Comparison of ENCODE assay signal across 7 cellular contexts in the genomic region with DNA sequence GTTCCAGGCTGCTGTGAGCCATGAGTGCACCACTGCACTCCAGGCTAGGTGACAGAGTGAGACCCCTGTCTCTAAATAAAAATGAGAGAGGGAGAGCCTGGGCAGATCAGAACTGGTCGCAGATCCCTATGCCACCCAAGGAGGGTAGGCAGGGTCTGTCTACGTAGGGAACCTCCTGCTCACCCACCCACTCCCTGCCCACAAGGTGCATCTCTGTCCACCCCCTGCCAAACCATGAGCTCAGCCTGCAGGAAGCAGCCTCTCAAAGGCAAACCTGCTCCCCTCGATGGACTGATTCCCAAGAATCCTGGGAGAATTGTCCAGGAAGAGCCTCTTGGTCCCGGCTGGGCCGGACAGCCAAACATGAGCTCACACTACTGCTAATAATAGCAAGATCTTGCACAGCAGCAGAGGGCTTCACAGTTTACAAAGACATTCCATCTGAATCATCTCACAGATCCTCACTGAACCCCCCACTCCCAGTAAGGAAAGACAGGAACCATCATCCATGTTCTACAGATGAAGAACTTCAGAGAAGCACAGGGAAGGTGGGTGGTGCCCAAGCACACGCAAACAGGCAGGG. TPM values are rescaled to one million over a fixed set of nuclear protein-coding genes. Genes with fewer than 3 reads are reported as not detected.
DNase-seq lines count a peak whose midpoint lies in the region; ATAC-seq, FAIRE-seq and TF ChIP-seq lines count a peak whose summit lies in the region.

No MANE protein-coding gene starts in this region.

- H3K79me2 ChIP-seq in endothelial cell of umbilical vein (ENCODE audit: control insufficient read depth, insufficient read depth, low read length): peaks cover 62% of the 10 kb centered on the region

- intact Hi-C loops in endothelial cell of umbilical vein (cut with micrococcal nuclease): no loop called here
- intact Hi-C loops in uterus (cut with DNase I; ENCODE audit: low total_unique reads): no loop called here

- H4K20me1 ChIP-seq in endothelial cell of umbilical vein (replicated peaks; ENCODE audit: control insufficient read depth, extremely low read depth, insufficient read depth, low read length): no peaks in the 10 kb centered on the region

- dilution Hi-C loops in endothelial cell of umbilical vein (cut with MboI; ENCODE audit: extremely low pct_ligation_motif_present, low sequenced_read_pairs): no loop called here

- H2AFZ ChIP-seq in endothelial cell of umbilical vein (ENCODE audit: low read depth, low read length): no peak overlapping the region

- H3K9ac ChIP-seq in endothelial cell of umbilical vein (replicated peaks; ENCODE audit: extremely low read depth, insufficient read depth, low read length): peak overlapping the region; percentile 19
- peak overlapping the region; percentile 46 for H3K9ac ChIP-seq in muscle layer of colon (ENCODE audit: low read length)

- H3K4me1 ChIP-seq in endothelial cell of umbilical vein (ENCODE audit: control insufficient read depth, extremely low read depth, insufficient read depth, low read length) (peaks cover 14% of the 10 kb centered on the region), muscle layer of colon (ENCODE audit: insufficient read depth, low read length) (peaks cover 72% of the 10 kb centered on the region), uterus (peaks cover 23% of the 10 kb centered on the region in 2 donors)

- no peaks in the 10 kb centered on the region for H3K9me1 ChIP-seq in endothelial cell of umbilical vein (replicated peaks; ENCODE audit: control insufficient read depth, extremely low read depth, insufficient read depth, low read length)

- no peak for ATAC-seq in HG02763 (IDR thresholded peaks at IDR 0.05; ENCODE audit: unreplicated experiment)

- TF ChIP-seq CTCF in endothelial cell of umbilical vein (IDR thresholded peaks at IDR 0.05; ENCODE audit: extremely low read depth in 1 of 2, insufficient read depth in 1 of 2, low read depth in 1 of 2, low read length in 2 of 2): no peak
- no peak for TF ChIP-seq CTCF in uterus (IDR thresholded peaks at IDR 0.05)

- no peak for TF ChIP-seq POLR2A in endothelial cell of umbilical vein (IDR thresholded peaks at IDR 0.05; ENCODE audit: low read depth, low read length)
- peak; percentile 10 for TF ChIP-seq POLR2A in uterus (IDR thresholded peaks at IDR 0.05)

- peak; percentile 52 for FAIRE-seq in endothelial cell of umbilical vein (lab: Jason Lieb, UNC)

- BruUV-seq in endothelial cell of umbilical vein (replicated peaks; lab: Mats Ljungman, UMichigan): no TSS peak

- no peak overlapping the region for H3K4me3 ChIP-seq in endothelial cell of umbilical vein (replicated peaks in 1 of 3; ENCODE audit: insufficient read depth in 1 of 3, low read depth in 1 of 3, low read length in 3 of 3)
- H3K4me3 ChIP-seq in muscle layer of colon (ENCODE audit: low read depth in 1 of 2, low read length in 2 of 2): no peak overlapping the region
- no peak overlapping the region for H3K4me3 ChIP-seq in uterus

- peak overlapping the region; percentile 51 for H3K27ac ChIP-seq in endothelial cell of umbilical vein (ENCODE audit: insufficient read depth, low read depth, low read length)
- peak overlapping the region; percentile 96 for H3K27ac ChIP-seq in muscle layer of colon (ENCODE audit: low read depth, low read length)
- peak overlapping the region; percentile 95 to 99 for H3K27ac ChIP-seq in uterus

- no peak overlapping the region for H3K4me2 ChIP-seq in endothelial cell of umbilical vein (ENCODE audit: insufficient read depth, low read length)

- H3K36me3 ChIP-seq in endothelial cell of umbilical vein (ENCODE audit: control insufficient read depth in 2 of 2, extremely low read depth in 1 of 2, insufficient read depth in 2 of 2, low read length in 2 of 2): no peaks in the 10 kb centered on the region
- H3K36me3 ChIP-seq in muscle layer of colon (ENCODE audit: insufficient read depth, low read length): peaks cover 5% of the 10 kb centered on the region
- no peaks in the 10 kb centered on the region for H3K36me3 ChIP-seq in uterus

- CTCF ChIA-PET in endothelial cell of umbilical vein (lab: Charles Lee): interaction anchor here (1.0 to 5.9 kb wide), 8 partner anchors 9 to 73 kb away, joined by 3 to 31 read pairs (median 4); no protein-coding TSS in a partner anchor

- H3K27me3 ChIP-seq in endothelial cell of umbilical vein (ENCODE audit: control insufficient read depth in 2 of 2, insufficient read depth in 2 of 2, low read length in 2 of 2) (no peaks in the 10 kb centered on the region), muscle layer of colon (ENCODE audit: control insufficient read depth in 1 of 2, insufficient read depth in 2 of 2, low read length in 2 of 2) (no peaks in the 10 kb centered on the region), uterus (no peaks in the 10 kb centered on the region)

- POLR2A ChIA-PET in endothelial cell of umbilical vein (lab: Charles Lee): no interaction called here

- no peaks in the 10 kb centered on the region for H3K9me3 ChIP-seq in endothelial cell of umbilical vein (replicated peaks; ENCODE audit: control insufficient read depth, insufficient read depth, low read length)
- H3K9me3 ChIP-seq in muscle layer of colon (ENCODE audit: low read length): no peaks in the 10 kb centered on the region
- H3K9me3 ChIP-seq in uterus: no peaks in the 10 kb centered on the region

- peak; percentile 55 for DNase-seq in NCI-H460 (ENCODE audit: extremely low read depth, low read depth)
- peak; percentile 46 for DNase-seq in endothelial cell of umbilical vein (ENCODE audit: low read depth, low spot score)
- DNase-seq in uterus: peak; percentile 80 to 88
- no peak for DNase-seq in NCI-H2171 treated with DMSO at 0.1 percent for 48 hours (lab: John Stamatoyannopoulos, UW)
- no peak for DNase-seq in NCI-H1930 (lab: John Stamatoyannopoulos, UW)

TF ChIP-seq in endothelial cell of umbilical vein, 7 proteins besides CTCF, POLR2A, EP300 and RAD21:
- no peak for TF ChIP-seq FOS (IDR thresholded peaks at IDR 0.05; ENCODE audit: borderline replicate concordance, insufficient read depth, low read length)
- TF ChIP-seq MAX (IDR thresholded peaks at IDR 0.05; ENCODE audit: insufficient read depth, insufficient read length): no peak
- no peak for TF ChIP-seq POLR2AphosphoS5 (IDR thresholded peaks at IDR 0.05; ENCODE audit: insufficient read depth, low read depth, low read length)

RNA-seq across cellular contexts. Expression of gene TLDC2, which starts 27.8 kb away (rescaled TPM):
- not detected in 2 replicates for total RNA-seq in NCI-H460 (2014; rRNA removed; shearing (Covaris generic))
- not detected in 2 replicates for polyA plus RNA-seq in NCI-H460 (2014; cell fraction: nucleus; rRNA removed)
- total RNA-seq in endothelial cell of umbilical vein: not detected in 2 replicates
- polyA plus RNA-seq in endothelial cell of umbilical vein: not detected in 2 replicates
- polyA plus RNA-seq in endothelial cell of umbilical vein (2011; cell fraction: cytosol; rRNA removed): not detected in 2 replicates
- polyA plus RNA-seq in endothelial cell of umbilical vein (2011; cell fraction: nucleus; rRNA removed): not detected in 2 replicates
- polyA plus RNA-seq in endothelial cell of umbilical vein (2012): 0.19 and 0.23 TPM in 2 replicates
- polyA minus RNA-seq in endothelial cell of umbilical vein: not detected in 2 replicates
- polyA minus RNA-seq in endothelial cell of umbilical vein (2011; cell fraction: cytosol; rRNA and poly(A)+ RNA removed): not detected
- polyA minus RNA-seq in endothelial cell of umbilical vein (2011; cell fraction: nucleus; rRNA and poly(A)+ RNA removed): not detected in 2 replicates
- total RNA-seq in uterus: 1 to 10 TPM in 2 of 4 donors, not detected in 2; 1.0 TPM

Comparison
In these comparisons a context has a peak if more than half of its experiments do, and no peak if none do; other contexts are left out.
1. DNase-seq: peak in NCI-H460 (single experiment), endothelial cell of umbilical vein (single experiment) and uterus (2 of 2); none in NCI-H2171 treated with DMSO at 0.1 percent for 48 hours (single experiment) and NCI-H1930 (0 of 2).
2. Peak in every context shown above with its lines, with median percentiles within 50 percentile points of each other: H3K27ac ChIP-seq.